In the genomic region with DNA sequence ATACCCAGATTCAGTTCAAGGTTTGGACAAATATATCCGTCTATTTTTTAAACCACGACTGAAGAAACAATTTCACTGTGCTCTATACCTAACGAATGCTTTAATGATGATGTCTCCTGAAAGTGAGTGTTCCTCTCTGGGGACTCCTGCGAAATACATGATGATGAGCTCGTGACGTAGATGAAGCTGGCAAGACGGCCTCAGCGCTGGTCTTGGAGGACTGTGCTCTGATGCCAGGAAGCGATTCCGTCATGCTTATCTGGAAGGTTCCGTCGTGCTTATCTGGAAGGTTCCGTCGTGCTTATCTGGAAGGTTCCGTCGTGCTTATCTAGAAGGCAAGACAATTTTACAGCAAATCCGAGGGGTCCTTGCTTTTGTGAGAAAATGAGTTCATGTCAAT, we compare ENCODE assay signal across 15 cellular contexts.
DNase-seq lines count a peak whose midpoint lies in the region; TF ChIP-seq lines count a peak whose summit lies in the region.
"Had no signal": no experiment of that assay in that cellular context is flagged by ENCODE, and none has a peak within 500 bp of the region (broad histone marks: within the 10 kb centered on the region; RNA-seq: fewer than 3 reads in every experiment).

No MANE protein-coding gene starts in this region.

- POLR2A ChIA-PET in activated CD4-positive, alpha-beta memory T cell treated with anti-CD3 and anti-CD28 coated beads for 36 hours (lab: Charles Lee) = no interaction called here

- intact Hi-C loops in activated CD4-positive, alpha-beta memory T cell treated with anti-CD3 and anti-CD28 coated beads for 36 hours (cut with micrococcal nuclease) = no loop called here

- no peaks in the 10 kb centered on the region for H3K4me1 Mint-ChIP-seq in chondrocyte (ENCODE audit: low read depth)
- no peaks in the 10 kb centered on the region for H3K4me1 Mint-ChIP-seq in osteocyte (ENCODE audit: unreplicated experiment)
- no peaks in the 10 kb centered on the region for H3K4me1 Mint-ChIP-seq in activated CD4-positive, alpha-beta memory T cell treated with anti-CD3 and anti-CD28 coated beads for 36 hours (ENCODE audit: low read depth)
- H3K4me1 Mint-ChIP-seq: B cell; CD4-positive, CD25-positive, alpha-beta regulatory T cell had no signal

- H3K9me3 Mint-ChIP-seq in chondrocyte (ENCODE audit: low read depth) (peaks cover 24% of the 10 kb centered on the region), osteocyte (ENCODE audit: unreplicated experiment) (peaks cover 28% of the 10 kb centered on the region)
- H3K9me3 Mint-ChIP-seq in activated CD4-positive, alpha-beta memory T cell treated with anti-CD3 and anti-CD28 coated beads for 36 hours = no peaks in the 10 kb centered on the region
- H3K9me3 Mint-ChIP-seq: CD8-positive, alpha-beta T cell had no signal

- CTCF ChIA-PET in activated CD4-positive, alpha-beta memory T cell treated with anti-CD3 and anti-CD28 coated beads for 36 hours (lab: Charles Lee) = no interaction called here

- H3K36me3 Mint-ChIP-seq in chondrocyte (ENCODE audit: low read depth) (no peaks in the 10 kb centered on the region), osteocyte (ENCODE audit: unreplicated experiment) (no peaks in the 10 kb centered on the region)
- no peaks in the 10 kb centered on the region for H3K36me3 Mint-ChIP-seq in activated CD4-positive, alpha-beta memory T cell treated with anti-CD3 and anti-CD28 coated beads for 36 hours
- H3K36me3 Mint-ChIP-seq: CD4-positive, CD25-positive, alpha-beta regulatory T cell; CD8-positive, alpha-beta T cell had no signal

- TF ChIP-seq CTCF in chondrocyte (IDR thresholded peaks at IDR 0.05) = no peak
- no peak for TF ChIP-seq CTCF in osteocyte (IDR thresholded peaks at IDR 0.05)

- H3K27me3 Mint-ChIP-seq in chondrocyte (ENCODE audit: low read depth) (no peaks in the 10 kb centered on the region), osteocyte (ENCODE audit: unreplicated experiment) (no peaks in the 10 kb centered on the region)
- H3K27me3 Mint-ChIP-seq in activated CD4-positive, alpha-beta memory T cell treated with anti-CD3 and anti-CD28 coated beads for 36 hours = no peaks in the 10 kb centered on the region
- H3K27me3 Mint-ChIP-seq: B cell; CD4-positive, CD25-positive, alpha-beta regulatory T cell had no signal

- peak; percentile 14 for DNase-seq in CMK (ENCODE audit: low read depth)
- peak; percentile 49 for DNase-seq in chondrocyte (ENCODE audit: low spot score)
- DNase-seq in osteocyte (ENCODE audit: extremely low spot score, unreplicated experiment) = peak; percentile 56
- DNase-seq in activated CD4-positive, alpha-beta memory T cell treated with anti-CD3 and anti-CD28 coated beads for 36 hours = no peak
- no peak for DNase-seq in cerebellar cortex (ENCODE audit: low spot score)
- DNase-seq in NCI-H526 (lab: John Stamatoyannopoulos, UW) = no peak
- DNase-seq: CD4-positive, CD25-positive, alpha-beta regulatory T cell; DMS 273 treated with DMSO at 0.1 percent for 48 hours; DMS79; EL; GDM1; H9 had no signal

- H3K27ac Mint-ChIP-seq in chondrocyte (ENCODE audit: unreplicated experiment) (no peak overlapping the region), osteocyte (ENCODE audit: unreplicated experiment) (no peak overlapping the region)
- H3K27ac Mint-ChIP-seq in activated CD4-positive, alpha-beta memory T cell treated with anti-CD3 and anti-CD28 coated beads for 36 hours = no peak overlapping the region
- H3K27ac Mint-ChIP-seq: B cell; CD4-positive, CD25-positive, alpha-beta regulatory T cell; CD8-positive, alpha-beta T cell; GM23338; H9 had no signal

- H3K4me3 Mint-ChIP-seq in chondrocyte (ENCODE audit: unreplicated experiment) (no peak overlapping the region), osteocyte (ENCODE audit: unreplicated experiment) (no peak overlapping the region)
- H3K4me3 Mint-ChIP-seq in activated CD4-positive, alpha-beta memory T cell treated with anti-CD3 and anti-CD28 coated beads for 36 hours = no peak overlapping the region
- H3K4me3 Mint-ChIP-seq: B cell; CD4-positive, CD25-positive, alpha-beta regulatory T cell; CD8-positive, alpha-beta T cell; GM23338; H9 had no signal

Comparison
In these comparisons a context has a peak if more than half of its experiments do, and no peak if none do; other contexts are left out.
1. DNase-seq: peak in CMK (single experiment), chondrocyte (single experiment) and osteocyte (single experiment); none in activated CD4-positive, alpha-beta memory T cell treated with anti-CD3 and anti-CD28 coated beads for 36 hours (single experiment), cerebellar cortex (single experiment) and NCI-H526 (0 of 2).